Comparison of ENCODE assay signal across 23 cellular contexts in genomic region chr18:43774497-43774896, GRCh38.
"Had no signal": no experiment of that assay in that cellular context is flagged by ENCODE, and none has a peak within 500 bp of the region (broad histone marks: within the 10 kb centered on the region; RNA-seq: fewer than 3 reads in every experiment).

No MANE protein-coding gene starts in this region.

- H3K9me3 ChIP-seq: ascending aorta, upper lobe of right lung had no signal

- H3K36me3 Mint-ChIP-seq: activated naive CD4-positive, alpha-beta T cell treated with anti-CD3 and anti-CD28 coated beads, Interleukin-2, amount 50 U/mL, for 24 hours; stimulated activated naive B cell treated with anti-CD40 and anti-IgM and Interleukin-4, amounts not matched to agents 10 μg/mL and 1 μg/mL and 100 μg/mL, for 72 hours had no signal

- H3K9me3 Mint-ChIP-seq: nephron; stimulated activated naive B cell treated with anti-CD40 and anti-IgM and Interleukin-4, amounts not matched to agents 10 μg/mL and 1 μg/mL and 100 μg/mL, for 72 hours had no signal

- H3K27me3 ChIP-seq: ascending aorta, cardiac muscle cell, upper lobe of right lung had no signal

- H3K27ac ChIP-seq: ascending aorta, cardiac muscle cell, epithelial cell of prostate, upper lobe of right lung had no signal

- DNase-seq: activated CD4-positive, CD25-positive, alpha-beta regulatory T cell treated with anti-CD3 and anti-CD28 coated beads, Interleukin-2, amount 50 U/mL, for 72 hours; activated CD8-positive, alpha-beta memory T cell treated with anti-CD3 and anti-CD28 coated beads for 24 hours; activated CD8-positive, alpha-beta memory T cell treated with anti-CD3 and anti-CD28 coated beads, Interleukin-2, amount 50 U/mL, for 48 hours; activated effector memory CD4-positive, alpha-beta T cell treated with Interleukin-2 at 50 U/mL for 16 hours; activated T-cell treated with anti-CD3 and anti-CD28 coated beads, Interleukin-2, amount 50 U/mL, for 48 hours; effector CD8-positive, alpha-beta T cell; foreskin fibroblast; hippocampal formation; kidney; midbrain; stimulated activated naive B cell treated with anti-CD40 and anti-IgM and Interleukin-4, amounts not matched to agents 10 μg/mL and 1 μg/mL and 100 μg/mL, for 72 hours; T-helper 1 cell; T1000; upper lobe of right lung had no signal

- H3K27me3 Mint-ChIP-seq: activated naive CD4-positive, alpha-beta T cell treated with anti-CD3 and anti-CD28 coated beads, Interleukin-2, amount 50 U/mL, for 24 hours; dendritic cell treated with granulocyte-macrophage colony-stimulating factor and Interleukin-4, amounts not matched to agents 40 ng/mL and 50 ng/mL, for 4 days; progenitor cell of endocrine pancreas; stimulated activated naive B cell treated with anti-CD40 and anti-IgM and Interleukin-4, amounts not matched to agents 10 μg/mL and 1 μg/mL and 100 μg/mL, for 72 hours had no signal

- H3K4me1 ChIP-seq: ascending aorta had no signal

- H3K4me3 Mint-ChIP-seq: activated naive CD4-positive, alpha-beta T cell treated with anti-CD3 and anti-CD28 coated beads, Interleukin-2, amount 50 U/mL, for 24 hours; dendritic cell treated with granulocyte-macrophage colony-stimulating factor and Interleukin-4, amounts not matched to agents 40 ng/mL and 50 ng/mL, for 4 days; nephron; stimulated activated naive B cell treated with anti-CD40 and anti-IgM and Interleukin-4, amounts not matched to agents 10 μg/mL and 1 μg/mL and 100 μg/mL, for 72 hours had no signal

- H3K27ac Mint-ChIP-seq: activated naive CD4-positive, alpha-beta T cell treated with anti-CD3 and anti-CD28 coated beads, Interleukin-2, amount 50 U/mL, for 24 hours; dendritic cell treated with granulocyte-macrophage colony-stimulating factor and Interleukin-4, amounts not matched to agents 40 ng/mL and 50 ng/mL, for 4 days; nephron; progenitor cell of endocrine pancreas; stimulated activated naive B cell treated with anti-CD40 and anti-IgM and Interleukin-4, amounts not matched to agents 10 μg/mL and 1 μg/mL and 100 μg/mL, for 72 hours had no signal

- H3K36me3 ChIP-seq: ascending aorta, cardiac muscle cell, upper lobe of right lung had no signal

- H3K4me3 ChIP-seq: ascending aorta, cardiac muscle cell, lung, upper lobe of right lung had no signal

- H3K4me1 Mint-ChIP-seq: activated naive CD4-positive, alpha-beta T cell treated with anti-CD3 and anti-CD28 coated beads, Interleukin-2, amount 50 U/mL, for 24 hours; stimulated activated naive B cell treated with anti-CD40 and anti-IgM and Interleukin-4, amounts not matched to agents 10 μg/mL and 1 μg/mL and 100 μg/mL, for 72 hours had no signal

- ATAC-seq: left lobe of liver; stimulated activated naive B cell treated with anti-CD40 and anti-IgM and Interleukin-4, amounts not matched to agents 10 μg/mL and 1 μg/mL and 100 μg/mL, for 72 hours; upper lobe of right lung had no signal
